Comparison of ENCODE assay signal across 10 cellular contexts in the genomic region with DNA sequence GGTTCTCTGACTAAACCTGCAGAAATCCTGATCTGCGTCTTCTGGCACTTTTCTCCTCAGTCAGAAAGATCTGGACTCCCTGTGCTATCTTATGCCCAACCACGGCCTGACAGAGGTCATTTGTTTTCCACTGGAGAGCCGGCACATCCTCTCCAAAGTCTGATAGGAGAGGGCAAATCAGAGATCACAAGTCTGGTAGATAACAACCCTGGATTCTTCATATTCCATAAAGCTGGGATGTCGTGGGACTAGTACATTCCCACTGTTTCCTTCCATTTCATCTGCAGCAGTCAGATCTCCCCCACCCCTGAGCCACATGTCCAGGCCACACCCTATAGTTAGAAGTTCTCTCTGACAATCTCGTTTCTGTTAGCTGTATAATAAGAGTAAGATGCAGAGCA.
DNase-seq lines count a peak whose midpoint lies in the region; ATAC-seq and TF ChIP-seq lines count a peak whose summit lies in the region.
"Had no signal": no experiment of that assay in that cellular context is flagged by ENCODE, and none has a peak within 500 bp of the region (broad histone marks: within the 10 kb centered on the region; RNA-seq: fewer than 3 reads in every experiment).

No MANE protein-coding gene starts in this region.

- H3K27me3 Mint-ChIP-seq in effector memory CD8-positive, alpha-beta T cell = no peaks in the 10 kb centered on the region
- no peaks in the 10 kb centered on the region for H3K27me3 Mint-ChIP-seq in natural killer cell (ENCODE audit: low read depth in 2 of 2)
- no peaks in the 10 kb centered on the region for H3K27me3 Mint-ChIP-seq in activated T-cell treated with anti-CD3 and anti-CD28 coated beads, Interleukin-2, amount 50 U/mL, for 4 hours (ENCODE audit: low read depth)
- no peaks in the 10 kb centered on the region for H3K27me3 Mint-ChIP-seq in activated naive CD8-positive, alpha-beta T cell treated with anti-CD3 and anti-CD28 coated beads, Interleukin-2, amount 50 U/mL, for 24 hours

- ATAC-seq in effector memory CD8-positive, alpha-beta T cell (replicated peaks) = no peak
- ATAC-seq in natural killer cell = no peak
- ATAC-seq in activated T-cell treated with anti-CD3 and anti-CD28 coated beads, Interleukin-2, amount 50 U/mL, for 4 hours = no peak
- no peak for ATAC-seq in activated naive CD8-positive, alpha-beta T cell treated with anti-CD3 and anti-CD28 coated beads, Interleukin-2, amount 50 U/mL, for 24 hours
- ATAC-seq in GM18873 (IDR thresholded peaks at IDR 0.05; ENCODE audit: low FRiP score, unreplicated experiment) = no peak

- peak overlapping the region in 5 of 10 experiments; percentile 4 to 43 (median 30); a peak in 5 of 20 replicates for H3K4me3 ChIP-seq in BLaER1 treated with 17β-estradiol and CSF1 and Interleukin-3, amounts not matched to agents 10 nM and 100 nM

- DNase-seq in NCI-H226 = peak; percentile 98
- no peak for DNase-seq in effector memory CD8-positive, alpha-beta T cell
- DNase-seq in natural killer cell = no peak
- no peak for DNase-seq in activated T-cell treated with anti-CD3 and anti-CD28 coated beads, Interleukin-2, amount 50 U/mL, for 4 hours
- no peak for DNase-seq in activated naive CD8-positive, alpha-beta T cell treated with anti-CD3 and anti-CD28 coated beads, Interleukin-2, amount 50 U/mL, for 24 hours
- no peak for DNase-seq in activated CD4-positive, CD25-positive, alpha-beta regulatory T cell (lab: John Stamatoyannopoulos, UW)
- DNase-seq: activated CD8-positive, alpha-beta memory T cell treated with anti-CD3 and anti-CD28 coated beads, Interleukin-2, amount 50 U/mL, for 4 hours; NCI-H446 had no signal

- H3K36me3 ChIP-seq in BLaER1 treated with 17β-estradiol and CSF1 and Interleukin-3, amounts not matched to agents 10 nM and 100 nM = peaks cover 30 to 58% (median 51%) of the 10 kb centered on the region in 11 experiments; a peak in 20 of 22 replicates

- H3K9ac ChIP-seq in BLaER1 treated with 17β-estradiol and CSF1 and Interleukin-3, amounts not matched to agents 10 nM and 100 nM = peak overlapping the region; percentile 20 to 77 (median 59); a peak in 20 of 22 replicates

- H3K4me2 ChIP-seq in BLaER1 treated with 17β-estradiol and CSF1 and Interleukin-3, amounts not matched to agents 10 nM and 100 nM = peak overlapping the region; percentile 81 to 95 (median 91)

- H3K4me3 Mint-ChIP-seq in effector memory CD8-positive, alpha-beta T cell = peak overlapping the region in 1 of 2 donors; percentile 10
- peak overlapping the region; percentile 28 for H3K4me3 Mint-ChIP-seq in natural killer cell
- H3K4me3 Mint-ChIP-seq in activated T-cell treated with anti-CD3 and anti-CD28 coated beads, Interleukin-2, amount 50 U/mL, for 4 hours = no peak overlapping the region
- H3K4me3 Mint-ChIP-seq in activated naive CD8-positive, alpha-beta T cell treated with anti-CD3 and anti-CD28 coated beads, Interleukin-2, amount 50 U/mL, for 24 hours = no peak overlapping the region

- peaks cover 39% of the 10 kb centered on the region for H3K36me3 Mint-ChIP-seq in effector memory CD8-positive, alpha-beta T cell (ENCODE audit: insufficient read depth)
- no peaks in the 10 kb centered on the region for H3K36me3 Mint-ChIP-seq in natural killer cell
- peaks cover 14% of the 10 kb centered on the region for H3K36me3 Mint-ChIP-seq in activated T-cell treated with anti-CD3 and anti-CD28 coated beads, Interleukin-2, amount 50 U/mL, for 4 hours (ENCODE audit: insufficient read depth)
- H3K36me3 Mint-ChIP-seq in activated naive CD8-positive, alpha-beta T cell treated with anti-CD3 and anti-CD28 coated beads, Interleukin-2, amount 50 U/mL, for 24 hours (ENCODE audit: low read depth) = peaks cover 3% of the 10 kb centered on the region

- H4K20me1 ChIP-seq in BLaER1 treated with 17β-estradiol and CSF1 and Interleukin-3, amounts not matched to agents 10 nM and 100 nM = peaks cover 0 to 73% (median 0%) of the 10 kb centered on the region in 11 experiments; a peak in 7 of 22 replicates

- intact Hi-C loops in natural killer cell (cut with micrococcal nuclease) = loop anchor here (10.0 kb wide), 1 partner anchor 166 kb away; no protein-coding TSS in a partner anchor

- no peaks in the 10 kb centered on the region for H3K9me3 Mint-ChIP-seq in effector memory CD8-positive, alpha-beta T cell
- H3K9me3 Mint-ChIP-seq in natural killer cell = no peaks in the 10 kb centered on the region
- H3K9me3 Mint-ChIP-seq in activated T-cell treated with anti-CD3 and anti-CD28 coated beads, Interleukin-2, amount 50 U/mL, for 4 hours = no peaks in the 10 kb centered on the region
- no peaks in the 10 kb centered on the region for H3K9me3 Mint-ChIP-seq in activated naive CD8-positive, alpha-beta T cell treated with anti-CD3 and anti-CD28 coated beads, Interleukin-2, amount 50 U/mL, for 24 hours

- H3K9me3 ChIP-seq in BLaER1 treated with 17β-estradiol and CSF1 and Interleukin-3, amounts not matched to agents 10 nM and 100 nM (replicated peaks in 1 of 11) = no peaks in the 10 kb centered on the region

- H3K4me1 ChIP-seq in BLaER1 treated with 17β-estradiol and CSF1 and Interleukin-3, amounts not matched to agents 10 nM and 100 nM = peaks cover 52 to 94% (median 84%) of the 10 kb centered on the region in 10 experiments

- peaks cover 44 to 48% of the 10 kb centered on the region in 2 donors for H3K4me1 Mint-ChIP-seq in effector memory CD8-positive, alpha-beta T cell (ENCODE audit: low read depth in 2 of 2)
- peaks cover 45 to 53% of the 10 kb centered on the region in 2 donors for H3K4me1 Mint-ChIP-seq in natural killer cell
- peaks cover 54% of the 10 kb centered on the region for H3K4me1 Mint-ChIP-seq in activated T-cell treated with anti-CD3 and anti-CD28 coated beads, Interleukin-2, amount 50 U/mL, for 4 hours (ENCODE audit: low read depth)
- H3K4me1 Mint-ChIP-seq in activated naive CD8-positive, alpha-beta T cell treated with anti-CD3 and anti-CD28 coated beads, Interleukin-2, amount 50 U/mL, for 24 hours = peaks cover 42% of the 10 kb centered on the region

- no peak for TF ChIP-seq CTCF in natural killer cell (IDR thresholded peaks at IDR 0.05)

- H3K27me3 ChIP-seq in BLaER1 treated with 17β-estradiol and CSF1 and Interleukin-3, amounts not matched to agents 10 nM and 100 nM = no peaks in the 10 kb centered on the region

- H3K27ac Mint-ChIP-seq in effector memory CD8-positive, alpha-beta T cell = peak overlapping the region; percentile 82 to 90
- no peak overlapping the region for H3K27ac Mint-ChIP-seq in natural killer cell
- H3K27ac Mint-ChIP-seq in activated naive CD8-positive, alpha-beta T cell treated with anti-CD3 and anti-CD28 coated beads, Interleukin-2, amount 50 U/mL, for 24 hours = no peak overlapping the region

- peak overlapping the region in 9 of 11 experiments; percentile 36 to 86 (median 73); a peak in 18 of 22 replicates for H3K27ac ChIP-seq in BLaER1 treated with 17β-estradiol and CSF1 and Interleukin-3, amounts not matched to agents 10 nM and 100 nM

Comparison
In these comparisons a context has a peak if more than half of its experiments do, and no peak if none do; other contexts are left out.
1. H3K27ac Mint-ChIP-seq: peak in effector memory CD8-positive, alpha-beta T cell (2 of 2); none in natural killer cell (0 of 2) and activated naive CD8-positive, alpha-beta T cell treated with anti-CD3 and anti-CD28 coated beads, Interleukin-2, amount 50 U/mL, for 24 hours (single experiment).